In the genomic region with DNA sequence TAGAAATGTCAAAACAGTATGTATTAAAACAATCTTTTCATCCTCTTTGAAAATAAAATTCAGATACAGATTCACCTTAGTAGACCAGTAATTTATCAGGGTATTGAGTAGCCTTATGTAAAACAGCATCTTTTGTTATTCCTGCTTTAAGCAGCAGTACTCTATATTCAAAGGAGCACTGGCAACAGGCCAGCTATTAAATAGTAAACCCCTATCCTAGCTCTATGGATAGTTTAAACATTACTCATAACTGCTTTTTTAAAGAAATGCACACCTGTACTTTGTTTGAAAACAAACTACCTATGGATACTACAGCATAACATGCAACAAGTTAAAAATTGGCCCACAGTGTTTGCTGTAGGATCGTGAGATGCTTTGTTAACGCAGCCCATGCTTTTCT, we compare ENCODE assay signal across 4 cellular contexts. TPM values are rescaled to one million over a fixed set of nuclear protein-coding genes. Genes with fewer than 3 reads are reported as not detected.
"Had no signal": no experiment of that assay in that cellular context is flagged by ENCODE, and none has a peak within 500 bp of the region (broad histone marks: within the 10 kb centered on the region; RNA-seq: fewer than 3 reads in every experiment).

No MANE protein-coding gene starts in this region.

RNA-seq across cellular contexts. Expression of a gene that starts 53.7 kb away (rescaled TPM):
- total RNA-seq: lung microvascular endothelial cell, occipital lobe, pancreas, progenitor cell of endocrine pancreas had no signal
